9 cellular contexts compared by ENCODE assay signal in the genomic region with DNA sequence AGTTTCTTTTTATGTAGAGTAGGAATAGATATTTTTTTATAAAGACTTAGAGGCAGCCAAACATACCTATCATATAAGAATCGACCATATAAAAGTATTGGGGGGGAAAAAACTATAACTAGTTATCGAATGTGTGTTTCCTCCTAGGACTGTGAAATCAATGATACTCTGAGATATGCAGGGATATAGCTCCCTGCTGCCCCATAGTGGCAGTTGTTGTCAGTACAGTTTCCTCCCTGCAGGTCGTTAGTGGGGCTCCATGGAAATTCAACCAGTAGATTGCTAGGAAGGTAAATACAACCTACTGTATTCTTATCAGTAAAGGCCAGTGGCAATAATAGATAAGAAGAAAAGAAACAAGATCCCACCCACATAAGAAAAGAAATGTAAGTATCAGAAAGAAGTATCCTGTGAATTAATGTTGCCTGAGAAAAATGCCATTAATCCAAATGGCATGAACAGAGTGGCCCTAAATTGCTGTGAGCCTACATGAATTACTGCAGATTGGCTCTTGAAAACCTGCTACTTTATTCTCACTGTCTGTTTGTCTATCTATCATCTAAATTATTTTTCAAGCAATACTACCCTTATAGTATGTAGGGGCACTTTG.
DNase-seq lines count a peak whose midpoint lies in the region; TF ChIP-seq lines count a peak whose summit lies in the region.
"Had no signal": no experiment of that assay in that cellular context is flagged by ENCODE, and none has a peak within 500 bp of the region (broad histone marks: within the 10 kb centered on the region; RNA-seq: fewer than 3 reads in every experiment).

No MANE protein-coding gene starts in this region.

- no peaks in the 10 kb centered on the region for H3K79me2 ChIP-seq in Karpas-422 (ENCODE audit: low read length)

- no peaks in the 10 kb centered on the region for H4K20me1 ChIP-seq in Karpas-422 (ENCODE audit: insufficient read depth, low read depth, low read length)

- H3K9me3 ChIP-seq in Karpas-422 (ENCODE audit: low read length), result no peaks in the 10 kb centered on the region

- H3K9ac ChIP-seq in Karpas-422 (ENCODE audit: low read length), result no peak overlapping the region

- H3K27me3 ChIP-seq in Karpas-422 (ENCODE audit: low read length), result no peaks in the 10 kb centered on the region

- no peak overlapping the region for H3K4me2 ChIP-seq in Karpas-422 (ENCODE audit: low read depth, low read length, poor library complexity, severe bottlenecking)

- no peaks in the 10 kb centered on the region for H3K9me2 ChIP-seq in Karpas-422 (replicated peaks; ENCODE audit: insufficient read depth, low read length)

- no peaks in the 10 kb centered on the region for H3K36me3 ChIP-seq in Karpas-422 (ENCODE audit: insufficient read depth, low read length)

- H2AFZ ChIP-seq in Karpas-422 (ENCODE audit: low read length), result no peak overlapping the region

- H3K4me3 ChIP-seq in Karpas-422 (ENCODE audit: low read length) (no peak overlapping the region), fibroblast of pulmonary artery (replicated peaks; ENCODE audit: low read depth, low read length) (no peak overlapping the region)

- H3K4me1 ChIP-seq in Karpas-422 (ENCODE audit: low read length), result no peaks in the 10 kb centered on the region

- peak; percentile 59 for DNase-seq in A172 (ENCODE audit: low spot score)
- peak; percentile 23 for DNase-seq in GM10266 (ENCODE audit: extremely low spot score)
- DNase-seq in HCEC 1CT, result peak; percentile 54
- peak; percentile 79 for DNase-seq in Karpas-422
- peak; percentile 72 for DNase-seq in fibroblast of pulmonary artery (ENCODE audit: low read depth)
- DNase-seq in stimulated activated CD4-positive, alpha-beta T cell treated with anti-CD3 and anti-CD28 coated beads, Interleukin-12 subunit alpha, Interleukin-12 subunit beta, amount 100 ng/mL, for 4 hours, result peak; percentile 17
- no peak for DNase-seq in 8988T
- DNase-seq: left cardiac atrium had no signal

- peak; percentile 69 for TF ChIP-seq CTCF in GM10266 (IDR thresholded peaks at IDR 0.05; ENCODE audit: control insufficient read depth, insufficient read depth, low read depth, missing control alignments)
- TF ChIP-seq CTCF in VCaP (conservative IDR thresholded peaks at IDR 0.05), result peak; percentile 94
- TF ChIP-seq CTCF in fibroblast of pulmonary artery (IDR thresholded peaks at IDR 0.05; ENCODE audit: low read length, missing control alignments), result peak; percentile 86

- H3K27ac ChIP-seq in Karpas-422 (ENCODE audit: low read length), result no peak overlapping the region
- H3K27ac ChIP-seq in VCaP, result no peak overlapping the region
